ENCODE assay signal across 1 cellular context in the genomic region with DNA sequence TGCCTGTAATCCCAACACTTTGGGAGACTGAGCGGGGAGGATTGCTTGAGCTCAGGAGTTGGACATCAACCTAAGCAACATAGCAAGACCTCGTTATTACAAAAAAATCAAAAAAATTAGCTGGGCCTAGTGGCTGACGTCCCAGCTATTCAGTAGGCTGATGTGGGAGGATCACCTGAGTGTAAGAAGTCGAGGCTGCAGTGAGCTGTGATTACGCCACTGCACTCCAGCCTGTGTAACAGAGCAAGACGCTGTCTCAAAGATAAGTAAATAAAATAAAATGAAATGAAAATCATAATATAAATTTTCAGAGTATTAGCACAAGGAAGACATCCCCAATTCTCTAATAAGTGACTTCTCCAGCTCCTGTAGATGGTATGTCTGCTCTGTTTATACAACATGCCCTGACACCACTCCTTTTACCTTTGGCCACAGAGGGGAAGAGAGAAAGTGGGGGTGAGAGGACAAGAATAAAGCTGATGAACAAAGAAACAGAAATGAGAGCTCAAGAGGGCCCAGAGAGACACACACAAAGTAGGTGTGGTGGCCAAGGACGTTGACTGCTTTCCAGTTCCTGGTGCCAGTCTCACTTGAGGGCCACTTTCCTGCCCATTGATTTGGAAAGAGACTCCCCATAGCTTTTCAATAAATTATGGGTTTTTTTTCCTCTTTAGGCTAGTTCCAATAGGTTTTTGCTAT.
A peak's percentile ranks its signal among the peaks of the same experiment; 100 is the strongest.
TF ChIP-seq lines count a peak whose summit lies in the region.

No MANE protein-coding gene starts in this region.

TF ChIP-seq in GM12878, 131 proteins besides CTCF, POLR2A, EP300 and RAD21 (continued from another document):
- TF ChIP-seq, protein P1, sequence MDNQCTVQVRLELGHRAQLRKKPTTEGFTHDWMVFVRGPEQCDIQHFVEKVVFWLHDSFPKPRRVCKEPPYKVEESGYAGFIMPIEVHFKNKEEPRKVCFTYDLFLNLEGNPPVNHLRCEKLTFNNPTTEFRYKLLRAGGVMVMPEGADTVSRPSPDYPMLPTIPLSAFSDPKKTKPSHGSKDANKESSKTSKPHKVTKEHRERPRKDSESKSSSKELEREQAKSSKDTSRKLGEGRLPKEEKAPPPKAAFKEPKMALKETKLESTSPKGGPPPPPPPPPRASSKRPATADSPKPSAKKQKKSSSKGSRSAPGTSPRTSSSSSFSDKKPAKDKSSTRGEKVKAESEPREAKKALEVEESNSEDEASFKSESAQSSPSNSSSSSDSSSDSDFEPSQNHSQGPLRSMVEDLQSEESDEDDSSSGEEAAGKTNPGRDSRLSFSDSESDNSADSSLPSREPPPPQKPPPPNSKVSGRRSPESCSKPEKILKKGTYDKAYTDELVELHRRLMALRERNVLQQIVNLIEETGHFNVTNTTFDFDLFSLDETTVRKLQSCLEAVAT (IDR thresholded peaks at IDR 0.05), result no peak
- TF ChIP-seq ATF3 (IDR thresholded peaks at IDR 0.05; ENCODE audit: borderline replicate concordance, extremely low read depth, low read depth, low read length) (no peak), CHD4 (IDR thresholded peaks at IDR 0.05) (no peak), SRF (IDR thresholded peaks at IDR 0.05; ENCODE audit: low read depth in 2 of 2, low read length in 2 of 2) (no peak), SPI1 (IDR thresholded peaks at IDR 0.05; ENCODE audit: borderline replicate concordance, insufficient read depth, low read depth, low read length) (peak; percentile 66; the same call in 1 of the 2 replicates), PML (IDR thresholded peaks at IDR 0.05; ENCODE audit: low read length) (no peak), SIX5 (IDR thresholded peaks at IDR 0.05; ENCODE audit: low read depth, low read length, severe bottlenecking) (no peak), CREM (IDR thresholded peaks at IDR 0.05; ENCODE audit: low read depth) (0 out of 2 replicates have a peak, but pooled peaks have one; percentile 9), RUNX3 (IDR thresholded peaks at IDR 0.05; ENCODE audit: low read length) (peak; percentile 27; the same call in 1 of the 2 replicates), CBX5 (IDR thresholded peaks at IDR 0.05; ENCODE audit: low read depth) (no peak), RELA (IDR thresholded peaks at IDR 0.05; ENCODE audit: borderline replicate concordance, partially characterized antibody) (no peak)
- TF ChIP-seq, protein P2, sequence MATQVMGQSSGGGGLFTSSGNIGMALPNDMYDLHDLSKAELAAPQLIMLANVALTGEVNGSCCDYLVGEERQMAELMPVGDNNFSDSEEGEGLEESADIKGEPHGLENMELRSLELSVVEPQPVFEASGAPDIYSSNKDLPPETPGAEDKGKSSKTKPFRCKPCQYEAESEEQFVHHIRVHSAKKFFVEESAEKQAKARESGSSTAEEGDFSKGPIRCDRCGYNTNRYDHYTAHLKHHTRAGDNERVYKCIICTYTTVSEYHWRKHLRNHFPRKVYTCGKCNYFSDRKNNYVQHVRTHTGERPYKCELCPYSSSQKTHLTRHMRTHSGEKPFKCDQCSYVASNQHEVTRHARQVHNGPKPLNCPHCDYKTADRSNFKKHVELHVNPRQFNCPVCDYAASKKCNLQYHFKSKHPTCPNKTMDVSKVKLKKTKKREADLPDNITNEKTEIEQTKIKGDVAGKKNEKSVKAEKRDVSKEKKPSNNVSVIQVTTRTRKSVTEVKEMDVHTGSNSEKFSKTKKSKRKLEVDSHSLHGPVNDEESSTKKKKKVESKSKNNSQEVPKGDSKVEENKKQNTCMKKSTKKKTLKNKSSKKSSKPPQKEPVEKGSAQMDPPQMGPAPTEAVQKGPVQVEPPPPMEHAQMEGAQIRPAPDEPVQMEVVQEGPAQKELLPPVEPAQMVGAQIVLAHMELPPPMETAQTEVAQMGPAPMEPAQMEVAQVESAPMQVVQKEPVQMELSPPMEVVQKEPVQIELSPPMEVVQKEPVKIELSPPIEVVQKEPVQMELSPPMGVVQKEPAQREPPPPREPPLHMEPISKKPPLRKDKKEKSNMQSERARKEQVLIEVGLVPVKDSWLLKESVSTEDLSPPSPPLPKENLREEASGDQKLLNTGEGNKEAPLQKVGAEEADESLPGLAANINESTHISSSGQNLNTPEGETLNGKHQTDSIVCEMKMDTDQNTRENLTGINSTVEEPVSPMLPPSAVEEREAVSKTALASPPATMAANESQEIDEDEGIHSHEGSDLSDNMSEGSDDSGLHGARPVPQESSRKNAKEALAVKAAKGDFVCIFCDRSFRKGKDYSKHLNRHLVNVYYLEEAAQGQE (IDR thresholded peaks at IDR 0.05; ENCODE audit: low read depth, low read length), result no peak
